ENCODE assay signal across 3 cellular contexts in genomic region chr9:110575952-110576351, GRCh38.
TF ChIP-seq lines count a peak whose summit lies in the region.

No MANE protein-coding gene starts in this region.

TF ChIP-seq in A549, 52 proteins besides CTCF, POLR2A, EP300 and RAD21:
- no peak for TF ChIP-seq CBX8 (IDR thresholded peaks at IDR 0.05)
- TF ChIP-seq CEBPB (IDR thresholded peaks at IDR 0.05), result 0 out of 4 replicates have a peak, but pooled peaks of 1 of the 2 experiments have one; percentile 19
- no peak for TF ChIP-seq SREBF2 (IDR thresholded peaks at IDR 0.05)
- TF ChIP-seq MAX (IDR thresholded peaks at IDR 0.05), result no peak
- no peak for TF ChIP-seq HOXB13 (CRISPR knock-in tag; IDR thresholded peaks at IDR 0.05; ENCODE audit: low read depth)
- no peak for TF ChIP-seq E2F6 (IDR thresholded peaks at IDR 0.05; ENCODE audit: borderline replicate concordance, low read depth)
- no peak for TF ChIP-seq PHF8 (IDR thresholded peaks at IDR 0.05; ENCODE audit: borderline replicate concordance, low read depth)
- TF ChIP-seq GATA3 (IDR thresholded peaks at IDR 0.05; ENCODE audit: borderline replicate concordance), result 0 out of 2 replicates have a peak, but pooled peaks have one; percentile 36
- TF ChIP-seq ESRRA (IDR thresholded peaks at IDR 0.05; ENCODE audit: borderline replicate concordance, low read length), result no peak
- no peak for TF ChIP-seq MAZ (IDR thresholded peaks at IDR 0.05; ENCODE audit: borderline replicate concordance, low read depth, low read length)
- TF ChIP-seq CBX2 (IDR thresholded peaks at IDR 0.05; ENCODE audit: borderline replicate concordance, low read depth), result no peak
- no peak for TF ChIP-seq JUN (IDR thresholded peaks at IDR 0.05)
- TF ChIP-seq HEYL (CRISPR knock-in tag; IDR thresholded peaks at IDR 0.05), result no peak

TF ChIP-seq in IMR-90, 13 proteins besides CTCF, POLR2A, EP300 and RAD21:
- no peak for TF ChIP-seq CEBPB (IDR thresholded peaks at IDR 0.05; ENCODE audit: low read depth, low read length)
- no peak for TF ChIP-seq MAZ (IDR thresholded peaks at IDR 0.05; ENCODE audit: borderline replicate concordance, low read depth, low read length)
- no peak for TF ChIP-seq USF2 (IDR thresholded peaks at IDR 0.05; ENCODE audit: low read depth, low read length)
- no peak for TF ChIP-seq RFX5 (IDR thresholded peaks at IDR 0.05; ENCODE audit: low read depth, low read length)
- TF ChIP-seq MXI1 (IDR thresholded peaks at IDR 0.05; ENCODE audit: borderline replicate concordance, low read depth, low read length), result no peak
TF ChIP-seq in IMR-90: peak in this region for 0.

TF ChIP-seq in endothelial cell of umbilical vein, 7 proteins besides CTCF, POLR2A, EP300 and RAD21:
- TF ChIP-seq GATA2 (IDR thresholded peaks at IDR 0.05; ENCODE audit: insufficient read depth, insufficient read length, low read depth, low read length), result no peak
- no peak for TF ChIP-seq POLR2AphosphoS5 (IDR thresholded peaks at IDR 0.05; ENCODE audit: insufficient read depth, low read depth, low read length)
- TF ChIP-seq JUN (IDR thresholded peaks at IDR 0.05; ENCODE audit: borderline replicate concordance, insufficient read depth, insufficient read length, low read depth), result no peak
- TF ChIP-seq MAX (IDR thresholded peaks at IDR 0.05; ENCODE audit: insufficient read depth, insufficient read length), result no peak
- no peak for TF ChIP-seq MYC (IDR thresholded peaks at IDR 0.05; ENCODE audit: low read depth, low read length)
- TF ChIP-seq FOS (IDR thresholded peaks at IDR 0.05; ENCODE audit: borderline replicate concordance, insufficient read depth, low read length), result no peak
- TF ChIP-seq EZH2 (IDR thresholded peaks at IDR 0.05; ENCODE audit: borderline replicate concordance, low read depth, low read length, severe bottlenecking), result no peak
TF ChIP-seq in endothelial cell of umbilical vein: peak in this region for 0.
